In the genomic region with DNA sequence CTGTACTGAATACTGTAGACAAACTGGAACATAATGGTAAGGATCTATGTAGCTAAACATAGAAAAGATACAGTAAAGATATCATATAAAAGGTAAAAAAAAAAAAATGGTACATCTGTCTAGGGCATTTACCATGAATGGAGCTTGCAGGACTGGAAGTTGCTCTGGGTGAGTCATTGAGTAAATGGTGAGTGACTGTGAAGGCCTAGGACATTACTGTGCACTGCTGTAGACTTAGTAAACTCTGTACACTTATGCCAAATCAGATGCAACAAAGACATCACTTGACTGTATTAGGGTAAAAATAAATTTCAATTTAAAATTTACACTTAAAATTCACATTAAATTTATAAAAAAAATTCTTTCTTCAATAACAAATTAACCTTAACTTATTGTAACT, we compare ENCODE assay signal across 28 cellular contexts.
"Had no signal": no experiment of that assay in that cellular context is flagged by ENCODE, and none has a peak within 500 bp of the region (broad histone marks: within the 10 kb centered on the region; RNA-seq: fewer than 3 reads in every experiment).

No MANE protein-coding gene starts in this region.

- DNase-seq: activated B cell treated with CpG ODN at 0.5 μM for 24 hours; activated CD4-positive, alpha-beta T cell treated with anti-CD3 and anti-CD28 coated beads for 36 hours; activated CD4-positive, alpha-beta T cell treated with anti-CD3 and anti-CD28 coated beads, Interleukin-2, amount 50 U/mL, for 48 hours; activated effector memory CD4-positive, alpha-beta T cell treated with Interleukin-2 at 50 U/mL for 16 hours; activated naive CD4-positive, alpha-beta T cell treated with anti-CD3 and anti-CD28 coated beads for 36 hours; activated naive CD8-positive, alpha-beta T cell treated with anti-CD3 and anti-CD28 coated beads, Interleukin-2, amount 10 ng/mL, durations not matched to agents 7 days and 5 days; activated T-cell treated with anti-CD3 and anti-CD28 coated beads, Interleukin-2, amount 50 U/mL, for 48 hours; amniotic stem cell; body of pancreas; caudate nucleus; effector CD4-positive, alpha-beta T cell; heart right ventricle; kidney glomerular epithelial cell; left ventricle myocardium inferior; naive thymus-derived CD8-positive, alpha-beta T cell; posterior cingulate gyrus; sigmoid colon; spleen; stimulated activated CD4-positive, alpha-beta T cell treated with anti-CD3 and anti-CD28 coated beads, Interleukin-4, amount 100 ng/mL, for 1 hour; stimulated activated naive CD4-positive, alpha-beta T cell treated with Interleukin-2 at 50 U/mL for 16 hours; T1000; thyroid gland; upper lobe of right lung had no signal

- H3K4me2 ChIP-seq: neural progenitor cell had no signal

- H3K4me1 Mint-ChIP-seq: activated B cell treated with CpG ODN at 0.5 μM for 24 hours; activated CD4-positive, alpha-beta T cell treated with anti-CD3 and anti-CD28 coated beads for 36 hours; activated naive CD8-positive, alpha-beta T cell treated with anti-CD3 and anti-CD28 coated beads, Interleukin-2, amount 10 ng/mL, durations not matched to agents 7 days and 5 days; naive thymus-derived CD8-positive, alpha-beta T cell; neural progenitor cell had no signal

- ATAC-seq: activated CD4-positive, alpha-beta T cell treated with anti-CD3 and anti-CD28 coated beads for 36 hours; body of pancreas; esophagus mucosa; heart right ventricle; naive thymus-derived CD8-positive, alpha-beta T cell; upper lobe of right lung had no signal

- H3K36me3 Mint-ChIP-seq: activated naive CD8-positive, alpha-beta T cell treated with anti-CD3 and anti-CD28 coated beads, Interleukin-2, amount 10 ng/mL, durations not matched to agents 7 days and 5 days; mesothelial cell of epicardium; naive thymus-derived CD8-positive, alpha-beta T cell; neural progenitor cell had no signal

- H3K9me3 ChIP-seq: body of pancreas, heart right ventricle, left ventricle myocardium inferior, sigmoid colon, thyroid gland, upper lobe of right lung had no signal

- H3K9ac ChIP-seq: neural progenitor cell had no signal

- H3K27ac ChIP-seq: body of pancreas, heart right ventricle, left ventricle myocardium inferior, neural progenitor cell, sigmoid colon, spleen, thyroid gland, upper lobe of right lung had no signal

- H3K9me3 Mint-ChIP-seq: activated naive CD4-positive, alpha-beta T cell treated with anti-CD3 and anti-CD28 coated beads for 36 hours; activated naive CD8-positive, alpha-beta T cell treated with anti-CD3 and anti-CD28 coated beads, Interleukin-2, amount 10 ng/mL, durations not matched to agents 7 days and 5 days; dendritic cell treated with granulocyte-macrophage colony-stimulating factor and Interleukin-4, amounts not matched to agents 40 ng/mL and 50 ng/mL, for 4 days; naive thymus-derived CD8-positive, alpha-beta T cell; neural progenitor cell; T-helper 1 cell treated with Interleukin-12 subunit alpha and Interleukin-12 subunit beta and Interleukin-4 antibody, amounts not matched to agents 30 μg/mL and 1 μg/mL, for 36 hours had no signal

- H3K36me3 ChIP-seq: heart right ventricle, left ventricle myocardium inferior, neural progenitor cell, sigmoid colon, spleen, thyroid gland, upper lobe of right lung had no signal

- H3K4me3 ChIP-seq: body of pancreas, heart right ventricle, left ventricle myocardium inferior, neural progenitor cell, sigmoid colon, spleen, thyroid gland, upper lobe of right lung had no signal

- H3K27ac Mint-ChIP-seq: activated B cell treated with CpG ODN at 0.5 μM for 24 hours; activated CD4-positive, alpha-beta T cell treated with anti-CD3 and anti-CD28 coated beads for 36 hours; activated naive CD4-positive, alpha-beta T cell treated with anti-CD3 and anti-CD28 coated beads for 36 hours; activated naive CD8-positive, alpha-beta T cell treated with anti-CD3 and anti-CD28 coated beads, Interleukin-2, amount 10 ng/mL, durations not matched to agents 7 days and 5 days; dendritic cell treated with granulocyte-macrophage colony-stimulating factor and Interleukin-4, amounts not matched to agents 40 ng/mL and 50 ng/mL, for 4 days; mesothelial cell of epicardium; naive thymus-derived CD8-positive, alpha-beta T cell; neural progenitor cell; T-helper 1 cell treated with Interleukin-12 subunit alpha and Interleukin-12 subunit beta and Interleukin-4 antibody, amounts not matched to agents 30 μg/mL and 1 μg/mL, for 36 hours had no signal

- H3K27me3 Mint-ChIP-seq: activated B cell treated with CpG ODN at 0.5 μM for 24 hours; activated naive CD8-positive, alpha-beta T cell treated with anti-CD3 and anti-CD28 coated beads, Interleukin-2, amount 10 ng/mL, durations not matched to agents 7 days and 5 days; dendritic cell treated with granulocyte-macrophage colony-stimulating factor and Interleukin-4, amounts not matched to agents 40 ng/mL and 50 ng/mL, for 4 days had no signal

- H3K27me3 ChIP-seq: body of pancreas, heart right ventricle, neural progenitor cell, sigmoid colon, spleen, thyroid gland, upper lobe of right lung had no signal

- H3K4me3 Mint-ChIP-seq: activated B cell treated with CpG ODN at 0.5 μM for 24 hours; activated CD4-positive, alpha-beta T cell treated with anti-CD3 and anti-CD28 coated beads for 36 hours; activated naive CD4-positive, alpha-beta T cell treated with anti-CD3 and anti-CD28 coated beads for 36 hours; activated naive CD8-positive, alpha-beta T cell treated with anti-CD3 and anti-CD28 coated beads, Interleukin-2, amount 10 ng/mL, durations not matched to agents 7 days and 5 days; dendritic cell treated with granulocyte-macrophage colony-stimulating factor and Interleukin-4, amounts not matched to agents 40 ng/mL and 50 ng/mL, for 4 days; mesothelial cell of epicardium; naive thymus-derived CD8-positive, alpha-beta T cell; neural progenitor cell; T-helper 1 cell treated with Interleukin-12 subunit alpha and Interleukin-12 subunit beta and Interleukin-4 antibody, amounts not matched to agents 30 μg/mL and 1 μg/mL, for 36 hours had no signal

- H2AFZ ChIP-seq: neural progenitor cell had no signal

- H3K4me1 ChIP-seq: body of pancreas, neural progenitor cell, spleen, thyroid gland, upper lobe of right lung had no signal
